ENCODE assay signal across 1 cellular context in genomic region chr3:168991813-168992212, GRCh38.
TF ChIP-seq lines count a peak whose summit lies in the region.

No MANE protein-coding gene starts in this region.

TF ChIP-seq in WTC11, 78 proteins besides CTCF, POLR2A, EP300 and RAD21 (continued from another document):
- TF ChIP-seq USF2 (CRISPR knock-in tag; IDR thresholded peaks at IDR 0.05), result no peak
- no peak for TF ChIP-seq ZBTB21 (CRISPR knock-in tag; IDR thresholded peaks at IDR 0.05; ENCODE audit: borderline replicate concordance)
- TF ChIP-seq SMAD3 (CRISPR knock-in tag; IDR thresholded peaks at IDR 0.05; ENCODE audit: borderline replicate concordance), result no peak
- TF ChIP-seq ELF4 (CRISPR knock-in tag; IDR thresholded peaks at IDR 0.05; ENCODE audit: low read depth), result no peak
- no peak for TF ChIP-seq E2F1 (CRISPR knock-in tag; IDR thresholded peaks at IDR 0.05)
